Comparison of ENCODE assay signal across 11 cellular contexts in genomic region chr10:48231699-48232315, GRCh38.
DNase-seq lines count a peak whose midpoint lies in the region; ATAC-seq and TF ChIP-seq lines count a peak whose summit lies in the region.
"Had no signal": no experiment of that assay in that cellular context is flagged by ENCODE, and none has a peak within 500 bp of the region (broad histone marks: within the 10 kb centered on the region; RNA-seq: fewer than 3 reads in every experiment).

No MANE protein-coding gene starts in this region.

- H3K36me3 Mint-ChIP-seq in activated naive CD8-positive, alpha-beta T cell treated with anti-CD3 and anti-CD28 coated beads, Interleukin-2, amount 50 U/mL, for 24 hours (ENCODE audit: low read depth): no peaks in the 10 kb centered on the region

- H3K27me3 Mint-ChIP-seq in activated naive CD8-positive, alpha-beta T cell treated with anti-CD3 and anti-CD28 coated beads, Interleukin-2, amount 50 U/mL, for 24 hours: peaks cover 5% of the 10 kb centered on the region

- no peaks in the 10 kb centered on the region for H3K9me3 Mint-ChIP-seq in activated naive CD8-positive, alpha-beta T cell treated with anti-CD3 and anti-CD28 coated beads, Interleukin-2, amount 50 U/mL, for 24 hours

- ATAC-seq in GM19438 (IDR thresholded peaks at IDR 0.05; ENCODE audit: low read depth, unreplicated experiment) (peak; percentile 69), HG02885 (IDR thresholded peaks at IDR 0.05; ENCODE audit: poor library complexity, unreplicated experiment) (peak; percentile 83)
- ATAC-seq in activated naive CD8-positive, alpha-beta T cell treated with anti-CD3 and anti-CD28 coated beads, Interleukin-2, amount 50 U/mL, for 24 hours: no peak
- ATAC-seq: lower lobe of right lung had no signal

- H3K36me3 ChIP-seq in KOPT-K1 (ENCODE audit: insufficient read depth, low read length): no peaks in the 10 kb centered on the region
- H3K36me3 ChIP-seq: lower lobe of right lung had no signal

- DNase-seq in GM10266 (ENCODE audit: extremely low spot score) (peak; percentile 15), DMS 273 (lab: John Stamatoyannopoulos, UW; ENCODE audit: unreplicated experiment) (no peak), MV-4-11 (lab: John Stamatoyannopoulos, UW) (no peak), amygdala (lab: John Stamatoyannopoulos, UW) (no peak)
- no peak for DNase-seq in activated naive CD8-positive, alpha-beta T cell treated with anti-CD3 and anti-CD28 coated beads, Interleukin-2, amount 50 U/mL, for 24 hours
- DNase-seq: lower lobe of right lung, NCI-H187 treated with DMSO at 0.1 percent for 48 hours had no signal

- peak overlapping the region; percentile 42 for H3K27ac ChIP-seq in KOPT-K1 (ENCODE audit: low read depth, low read length, poor library complexity, severe bottlenecking)
- H3K27ac ChIP-seq: lower lobe of right lung, RWPE1 had no signal

- H3K27ac Mint-ChIP-seq in activated naive CD8-positive, alpha-beta T cell treated with anti-CD3 and anti-CD28 coated beads, Interleukin-2, amount 50 U/mL, for 24 hours: no peak overlapping the region

- H3K4me1 Mint-ChIP-seq in activated naive CD8-positive, alpha-beta T cell treated with anti-CD3 and anti-CD28 coated beads, Interleukin-2, amount 50 U/mL, for 24 hours: no peaks in the 10 kb centered on the region

- H3K4me3 Mint-ChIP-seq in activated naive CD8-positive, alpha-beta T cell treated with anti-CD3 and anti-CD28 coated beads, Interleukin-2, amount 50 U/mL, for 24 hours: no peak overlapping the region

- H3K9me3 ChIP-seq in KOPT-K1 (ENCODE audit: insufficient read depth, low read length, poor library complexity, severe bottlenecking): no peaks in the 10 kb centered on the region
- H3K9me3 ChIP-seq: lower lobe of right lung had no signal

- no peak for TF ChIP-seq CTCF in GM10266 (IDR thresholded peaks at IDR 0.05; ENCODE audit: control insufficient read depth, insufficient read depth, low read depth, missing control alignments)
